ENCODE assay signal across 11 cellular contexts in genomic region chr6:111589366-111589765, GRCh38. TPM values are rescaled to one million over a fixed set of nuclear protein-coding genes. Genes with fewer than 3 reads are reported as not detected.
DNase-seq lines count a peak whose midpoint lies in the region; ATAC-seq and TF ChIP-seq lines count a peak whose summit lies in the region.
"Had no signal": no experiment of that assay in that cellular context is flagged by ENCODE, and none has a peak within 500 bp of the region (broad histone marks: within the 10 kb centered on the region; RNA-seq: fewer than 3 reads in every experiment).

No MANE protein-coding gene starts in this region.

- H2BK5ac ChIP-seq in mesenchymal stem cell (ENCODE audit: low read depth, low read length, poor library complexity, severe bottlenecking) = no peak overlapping the region

- TF ChIP-seq CTCF in breast epithelium (IDR thresholded peaks at IDR 0.05) = no peak

- H3K4me1 ChIP-seq in breast epithelium (peaks cover 13 to 15% of the 10 kb centered on the region in 2 donors), mesenchymal stem cell (ENCODE audit: control insufficient read depth, insufficient read depth, low read depth, low read length) (peaks cover 15% of the 10 kb centered on the region)

- H2AFZ ChIP-seq in mesenchymal stem cell (ENCODE audit: low read depth, low read length) = no peak overlapping the region

- H3K14ac ChIP-seq in mesenchymal stem cell (ENCODE audit: low read length in 2 of 2) = no peak overlapping the region

- no peak overlapping the region for H3K4me3 ChIP-seq in breast epithelium
- H3K4me3 ChIP-seq in mesenchymal stem cell (ENCODE audit: insufficient read depth in 1 of 2, low read depth in 1 of 2, low read length in 2 of 2) = peak overlapping the region in 1 of 2 experiments; percentile 21

- H3K27me3 ChIP-seq in breast epithelium (no peaks in the 10 kb centered on the region), mesenchymal stem cell (ENCODE audit: control insufficient read depth in 1 of 2, insufficient read depth in 1 of 2, low read length in 2 of 2) (no peaks in the 10 kb centered on the region)

- ATAC-seq in GM21619 (IDR thresholded peaks at IDR 0.05; ENCODE audit: unreplicated experiment) = no peak
- no peak for ATAC-seq in HG02798 (IDR thresholded peaks at IDR 0.05; ENCODE audit: poor library complexity, unreplicated experiment)

- H4K91ac ChIP-seq in mesenchymal stem cell (ENCODE audit: low read length) = peak overlapping the region; percentile 77

- no peaks in the 10 kb centered on the region for H3K9me3 ChIP-seq in breast epithelium
- no peaks in the 10 kb centered on the region for H3K9me3 ChIP-seq in mesenchymal stem cell (ENCODE audit: control insufficient read depth, low read length)

- peak overlapping the region; percentile 66 for H4K8ac ChIP-seq in mesenchymal stem cell (ENCODE audit: low read length)

- H3K4ac ChIP-seq in mesenchymal stem cell (ENCODE audit: low read depth in 1 of 2, low read length in 2 of 2) = no peak overlapping the region

- H2AK5ac ChIP-seq in mesenchymal stem cell (ENCODE audit: low read length, severe bottlenecking) = no peak overlapping the region

- H3K4me2 ChIP-seq in mesenchymal stem cell (ENCODE audit: low read length, poor library complexity, severe bottlenecking) = no peak overlapping the region

- DNase-seq in A172 (ENCODE audit: low spot score) (peak; percentile 90), HS-27A (ENCODE audit: low read depth) (peak; percentile 92), breast epithelium (ENCODE audit: low spot score in 2 of 2) (no peak), mesenchymal stem cell (peak; percentile 71), NCI-H2081 treated with DMSO at 0.1 percent for 48 hours (lab: John Stamatoyannopoulos, UW) (no peak), NCI-H526 treated with DMSO at 0.1 percent for 48 hours (lab: John Stamatoyannopoulos, UW) (no peak)
- DNase-seq: DMS 273 treated with DMSO at 0.1 percent for 48 hours, NCI-H1048, WERI-Rb-1 had no signal

- peaks cover 11% of the 10 kb centered on the region for H3K79me1 ChIP-seq in mesenchymal stem cell (replicated peaks; ENCODE audit: low read length, poor library complexity, severe bottlenecking)

- H3K18ac ChIP-seq in mesenchymal stem cell (ENCODE audit: low read depth in 1 of 2, low read length in 2 of 2) = peak overlapping the region in 1 of 2 experiments; percentile 40

- H3K36me3 ChIP-seq in breast epithelium (no peaks in the 10 kb centered on the region), mesenchymal stem cell (ENCODE audit: control insufficient read depth in 1 of 2, insufficient read depth in 2 of 2, low read depth in 1 of 2, low read length in 2 of 2) (peaks cover 0 to 55% of the 10 kb centered on the region in 2 experiments)
- H3K36me3 ChIP-seq: WERI-Rb-1 had no signal

- peak overlapping the region; percentile 82 for H3K9ac ChIP-seq in mesenchymal stem cell (ENCODE audit: low read length)

- WGBS in mesenchymal stem cell = 48% methylated on average over 3 of the region's 3 CpGs

- H2BK12ac ChIP-seq in mesenchymal stem cell (ENCODE audit: low read length in 2 of 2) = peak overlapping the region in 1 of 2 experiments; percentile 8

- H2BK120ac ChIP-seq in mesenchymal stem cell (ENCODE audit: low read depth, low read length) = peak overlapping the region; percentile 77

- no peak overlapping the region for H3K23ac ChIP-seq in mesenchymal stem cell (ENCODE audit: low read length in 2 of 2)

- intact Hi-C loops in breast epithelium (cut with DNase I; ENCODE audit: low total_unique reads) = no loop called here

- no peak for TF ChIP-seq POLR2A in breast epithelium (IDR thresholded peaks at IDR 0.05)

- peak overlapping the region; percentile 46 to 71 for H3K27ac ChIP-seq in breast epithelium
- H3K27ac ChIP-seq in mesenchymal stem cell (ENCODE audit: low read length, poor library complexity, severe bottlenecking) = no peak overlapping the region
- H3K27ac ChIP-seq: WERI-Rb-1 had no signal

- H2BK15ac ChIP-seq in mesenchymal stem cell (ENCODE audit: low read depth, poor library complexity, severe bottlenecking) = no peak overlapping the region

RNA-seq across cellular contexts. Expression of gene TRAF3IP2, which starts 16.3 kb away (rescaled TPM):
- total RNA-seq in A172 (2014; rRNA removed; shearing (Covaris generic)) = 10.4 and 12.2 TPM in 2 replicates
- 10 to 100 TPM; 28.2 to 42.9 (median 41.6) TPM for total RNA-seq in breast epithelium
- 12.5 TPM for polyA plus RNA-seq in mesenchymal stem cell (2013, experiment 1 of 2)
- 13.1 TPM for polyA plus RNA-seq in mesenchymal stem cell (2013, experiment 2 of 2)

Comparison
In these comparisons a context has a peak if more than half of its experiments do, and no peak if none do; other contexts are left out.
1. DNase-seq: peak in A172 (single experiment), HS-27A (single experiment) and mesenchymal stem cell (single experiment); none in breast epithelium (0 of 2), NCI-H2081 treated with DMSO at 0.1 percent for 48 hours (single experiment) and NCI-H526 treated with DMSO at 0.1 percent for 48 hours (single experiment).